8 cellular contexts compared by ENCODE assay signal in the genomic region with DNA sequence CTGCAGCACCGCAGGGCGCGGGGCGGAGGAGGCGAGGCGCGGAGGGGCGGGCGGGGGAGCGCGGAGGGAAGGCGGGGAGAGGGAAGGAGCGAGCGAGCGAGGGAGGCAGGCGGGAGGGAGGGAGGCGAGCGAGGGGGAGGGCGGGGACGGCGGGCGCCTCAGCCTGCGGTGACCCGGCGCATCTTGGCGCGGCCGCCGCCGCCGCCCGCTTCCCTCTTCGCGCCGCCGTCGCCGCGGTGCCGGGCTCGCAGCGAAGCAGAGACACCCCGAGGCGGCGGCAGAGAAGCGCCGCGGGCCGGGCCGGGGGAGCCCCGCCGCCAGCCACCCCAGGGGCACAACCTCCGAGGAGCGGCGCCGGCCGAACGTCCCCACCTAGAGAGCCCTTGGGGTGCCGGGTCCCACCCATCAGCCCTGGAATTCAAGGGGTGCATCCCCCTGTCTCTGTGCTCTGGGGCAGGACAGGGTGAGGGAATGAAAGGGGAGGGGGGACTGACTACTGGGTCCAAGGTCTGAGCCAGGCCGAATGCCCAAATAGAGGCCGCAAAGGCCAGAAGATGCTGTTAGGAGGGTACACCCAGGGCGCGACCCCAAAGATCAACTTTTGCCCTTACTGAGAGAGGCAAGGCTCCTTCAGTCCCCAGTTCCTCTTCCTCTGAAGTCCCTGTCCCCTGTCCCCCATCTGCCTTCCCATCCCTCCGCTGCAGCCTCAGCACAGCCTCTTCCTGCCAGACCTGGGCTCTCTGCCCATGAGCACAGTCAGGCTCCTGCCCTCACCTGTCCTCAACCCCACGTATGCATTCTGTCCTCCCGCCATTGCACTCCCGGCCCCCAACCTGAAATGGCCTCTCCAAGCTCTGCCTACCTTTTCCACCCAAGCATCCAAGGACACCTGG.
DNase-seq lines count a peak whose midpoint lies in the region; ATAC-seq, FAIRE-seq and TF ChIP-seq lines count a peak whose summit lies in the region.

A gene (minus strand): TSS at position 33 of the 893 bp plus-strand sequence. CDS start 133 bp downstream, outside the sequence.

- H3K36me3 ChIP-seq in iPS-18a (ENCODE audit: control insufficient read depth, low read depth, low read length) = no peaks in the 10 kb centered on the region

- peaks cover 5% of the 10 kb centered on the region for H3K4me1 ChIP-seq in iPS-18a (ENCODE audit: control insufficient read depth, low read depth, low read length)

- H3K9ac ChIP-seq in iPS-18a (ENCODE audit: low read length) = no peak within 1 kb of the TSS

- in situ Hi-C loops in astrocyte of the cerebellum (cut with HindIII; ENCODE audit: low sequenced_read_pairs) (no loop called here), GM13977 (cut with MboI; ENCODE audit: low pct_unique_long_range_greater_than_20kb, low sequenced_read_pairs, unreplicated experiment) (no loop called here)

- no peak within 1 kb of the TSS for H3K27ac ChIP-seq in iPS-18a (ENCODE audit: low read length)

- H3K9me3 ChIP-seq in iPS-18a (ENCODE audit: control insufficient read depth, low read depth, low read length) = no peaks in the 10 kb centered on the region

- no peak for FAIRE-seq in HTR-8/SVneo (lab: Jason Lieb, UNC)

- no peak for TF ChIP-seq CTCF in AG09309 (IDR thresholded peaks at IDR 0.05; ENCODE audit: control insufficient read depth, insufficient read depth, low read depth, low read length, missing control alignments)
- TF ChIP-seq CTCF in astrocyte of the cerebellum (IDR thresholded peaks at IDR 0.05; ENCODE audit: low read depth, low read length, missing control alignments) = no peak
- TF ChIP-seq CTCF in GM13977 (IDR thresholded peaks at IDR 0.05; ENCODE audit: extremely low read depth, insufficient read depth, missing control alignments) = no peak

- H3K27me3 ChIP-seq in iPS-18a (ENCODE audit: control insufficient read depth, insufficient read depth, low read length) = peaks cover 64% of the 10 kb centered on the region

- DNase-seq in AG09309 (ENCODE audit: low read depth) = no peak
- peak; percentile 30 for DNase-seq in HTR-8/SVneo (ENCODE audit: insufficient read length, low spot score)
- no peak for DNase-seq in astrocyte of the cerebellum (ENCODE audit: low read depth)
- peak; percentile 35 for DNase-seq in skeletal muscle cell (ENCODE audit: low read depth)
- no peak for DNase-seq in GM13977 (ENCODE audit: low spot score)

- H3K4me3 ChIP-seq in AG09309 (ENCODE audit: control insufficient read depth, low read depth, low read length) (peak within 1 kb of the TSS; percentile 91), astrocyte of the cerebellum (ENCODE audit: low read depth, low read length) (peak within 1 kb of the TSS; percentile 49), iPS-18a (ENCODE audit: low read length) (peak within 1 kb of the TSS; percentile 76), skeletal muscle cell (ENCODE audit: low read depth, low read length) (peak within 1 kb of the TSS; percentile 89)

- ATAC-seq in HG02870 (IDR thresholded peaks at IDR 0.05; ENCODE audit: unreplicated experiment) (no peak), HG03139 (IDR thresholded peaks at IDR 0.05; ENCODE audit: unreplicated experiment) (no peak)

Comparison
In these comparisons a context has a peak if more than half of its experiments do, and no peak if none do; other contexts are left out.
1. DNase-seq: peak in HTR-8/SVneo (single experiment) and skeletal muscle cell (single experiment); none in AG09309 (single experiment), astrocyte of the cerebellum (single experiment) and GM13977 (single experiment).
2. Peak in every context shown above with its lines, with median percentiles within 50 percentile points of each other: H3K4me3 ChIP-seq.